ENCODE assay signal across 1 cellular context in genomic region chr10:73625004-73625883, GRCh38.
TF ChIP-seq lines count a peak whose summit lies in the region.

No MANE protein-coding gene starts in this region.

TF ChIP-seq in endothelial cell of umbilical vein, 7 proteins besides CTCF, POLR2A, EP300 and RAD21:
- TF ChIP-seq EZH2 (IDR thresholded peaks at IDR 0.05; ENCODE audit: borderline replicate concordance, low read depth, low read length, severe bottlenecking), result no peak
- no peak for TF ChIP-seq MYC (IDR thresholded peaks at IDR 0.05; ENCODE audit: low read depth, low read length)
- TF ChIP-seq FOS (IDR thresholded peaks at IDR 0.05; ENCODE audit: borderline replicate concordance, insufficient read depth, low read length), result no peak
- no peak for TF ChIP-seq GATA2 (IDR thresholded peaks at IDR 0.05; ENCODE audit: insufficient read depth, insufficient read length, low read depth, low read length)
- no peak for TF ChIP-seq POLR2AphosphoS5 (IDR thresholded peaks at IDR 0.05; ENCODE audit: insufficient read depth, low read depth, low read length)
- TF ChIP-seq MAX (IDR thresholded peaks at IDR 0.05; ENCODE audit: insufficient read depth, insufficient read length), result no peak
- TF ChIP-seq JUN (IDR thresholded peaks at IDR 0.05; ENCODE audit: borderline replicate concordance, insufficient read depth, insufficient read length, low read depth), result no peak
TF ChIP-seq in endothelial cell of umbilical vein: peak in this region for 0.
